In genomic region chr11:29310016-29310415, GRCh38 we compare ENCODE assay signal across 17 cellular contexts.
DNase-seq lines count a peak whose midpoint lies in the region; TF ChIP-seq lines count a peak whose summit lies in the region.
"Had no signal": no experiment of that assay in that cellular context is flagged by ENCODE, and none has a peak within 500 bp of the region (broad histone marks: within the 10 kb centered on the region; RNA-seq: fewer than 3 reads in every experiment).

No MANE protein-coding gene starts in this region.

- DNase-seq in ELR (ENCODE audit: low read depth) (peak; percentile 83), RWPE1 (ENCODE audit: low spot score) (peak; percentile 14), epithelial cell of esophagus (ENCODE audit: low read depth) (peak; percentile 76), progenitor cell of endocrine pancreas (ENCODE audit: low spot score, unreplicated experiment) (no peak), DMS114 treated with DMSO at 0.1 percent for 48 hours (lab: John Stamatoyannopoulos, UW; ENCODE audit: unreplicated experiment) (no peak), midbrain (lab: John Stamatoyannopoulos, UW) (no peak), NK-92 (lab: John Stamatoyannopoulos, UW; ENCODE audit: unreplicated experiment) (no peak)
- no peak for DNase-seq in activated CD4-positive, alpha-beta T cell treated with anti-CD3 and anti-CD28 coated beads for 4 hours
- DNase-seq: activated CD4-positive, alpha-beta T cell treated with anti-CD3 and anti-CD28 coated beads, Interleukin-2, amount 10 ng/mL, durations not matched to agents 7 days and 5 days; activated T-cell treated with anti-CD3 and anti-CD28 coated beads, Interleukin-2, amount 50 U/mL, for 72 hours; C1 segment of cervical spinal cord; glutamatergic neuron; NCI-H1930; NCI-H526 treated with DMSO at 0.1 percent for 48 hours; psoas muscle; T1000; tibial artery had no signal

- peaks cover 19% of the 10 kb centered on the region for H3K4me1 Mint-ChIP-seq in progenitor cell of endocrine pancreas (ENCODE audit: low read depth)
- H3K4me1 Mint-ChIP-seq: activated CD4-positive, alpha-beta T cell treated with anti-CD3 and anti-CD28 coated beads, Interleukin-2, amount 10 ng/mL, durations not matched to agents 7 days and 5 days had no signal

- H3K27ac Mint-ChIP-seq in progenitor cell of endocrine pancreas: peak overlapping the region; percentile 77
- H3K27ac Mint-ChIP-seq: activated CD4-positive, alpha-beta T cell treated with anti-CD3 and anti-CD28 coated beads, Interleukin-2, amount 10 ng/mL, durations not matched to agents 7 days and 5 days; activated T-cell treated with anti-CD3 and anti-CD28 coated beads, Interleukin-2, amount 50 U/mL, for 72 hours had no signal

- CTCF ChIA-PET in RWPE1 (lab: Yijun Ruan, JAX): no interaction called here

- no peak overlapping the region for H3K4me3 Mint-ChIP-seq in progenitor cell of endocrine pancreas (ENCODE audit: low read depth)
- H3K4me3 Mint-ChIP-seq: activated CD4-positive, alpha-beta T cell treated with anti-CD3 and anti-CD28 coated beads, Interleukin-2, amount 10 ng/mL, durations not matched to agents 7 days and 5 days; activated T-cell treated with anti-CD3 and anti-CD28 coated beads, Interleukin-2, amount 50 U/mL, for 72 hours had no signal

- no peak overlapping the region for H3K4me3 ChIP-seq in epithelial cell of esophagus (ENCODE audit: low read length)
- H3K4me3 ChIP-seq: psoas muscle, tibial artery had no signal

- H3K27ac ChIP-seq in RWPE1: no peak overlapping the region
- H3K27ac ChIP-seq: psoas muscle, tibial artery had no signal

- H3K9me3 Mint-ChIP-seq in progenitor cell of endocrine pancreas (ENCODE audit: low read depth): no peaks in the 10 kb centered on the region
- H3K9me3 Mint-ChIP-seq: activated CD4-positive, alpha-beta T cell treated with anti-CD3 and anti-CD28 coated beads, Interleukin-2, amount 10 ng/mL, durations not matched to agents 7 days and 5 days had no signal

- TF ChIP-seq CTCF in RWPE1 (conservative IDR thresholded peaks at IDR 0.05; ENCODE audit: low read depth) (no peak), epithelial cell of esophagus (IDR thresholded peaks at IDR 0.05; ENCODE audit: insufficient read depth, low read depth, low read length, missing control alignments) (no peak), progenitor cell of endocrine pancreas (IDR thresholded peaks at IDR 0.05; ENCODE audit: unreplicated experiment) (no peak)

- H3K36me3 Mint-ChIP-seq in progenitor cell of endocrine pancreas (ENCODE audit: insufficient read depth): no peaks in the 10 kb centered on the region

- no peaks in the 10 kb centered on the region for H3K27me3 Mint-ChIP-seq in progenitor cell of endocrine pancreas
- H3K27me3 Mint-ChIP-seq: activated CD4-positive, alpha-beta T cell treated with anti-CD3 and anti-CD28 coated beads, Interleukin-2, amount 10 ng/mL, durations not matched to agents 7 days and 5 days had no signal

- POLR2A ChIA-PET in RWPE1 (lab: Yijun Ruan, JAX; ENCODE audit: low non-redundant PET): no interaction called here

Comparison
In these comparisons a context has a peak if more than half of its experiments do, and no peak if none do; other contexts are left out.
1. DNase-seq: peak in ELR (single experiment), RWPE1 (single experiment) and epithelial cell of esophagus (single experiment); none in progenitor cell of endocrine pancreas (single experiment), DMS114 treated with DMSO at 0.1 percent for 48 hours (single experiment), midbrain (single experiment), NK-92 (single experiment) and activated CD4-positive, alpha-beta T cell treated with anti-CD3 and anti-CD28 coated beads for 4 hours (0 of 2).